18 cellular contexts compared by ENCODE assay signal in the genomic region with DNA sequence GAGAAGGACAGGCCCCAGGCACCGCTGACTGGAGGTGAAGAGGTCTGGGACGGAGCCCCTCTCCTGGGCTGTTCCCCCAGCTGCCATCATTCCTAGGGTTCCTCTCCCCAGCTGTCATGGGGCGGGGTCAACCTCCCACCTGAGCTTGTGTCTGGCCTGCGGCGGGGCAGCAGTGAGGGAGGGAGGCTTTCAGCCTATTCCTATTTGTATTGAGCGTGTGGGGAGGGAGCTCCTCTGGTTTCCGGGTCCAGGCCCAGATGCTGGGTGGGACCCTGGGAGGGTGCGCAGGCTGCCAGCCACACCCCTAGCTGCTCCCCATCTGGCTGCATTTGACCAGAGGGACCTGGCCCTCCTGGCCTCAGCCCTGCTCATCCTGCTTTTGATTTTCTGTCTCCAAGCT. TPM values are rescaled to one million over a fixed set of nuclear protein-coding genes. Genes with fewer than 3 reads are reported as not detected.
DNase-seq lines count a peak whose midpoint lies in the region; ATAC-seq and TF ChIP-seq lines count a peak whose summit lies in the region.
"Had no signal": no experiment of that assay in that cellular context is flagged by ENCODE, and none has a peak within 500 bp of the region (broad histone marks: within the 10 kb centered on the region; RNA-seq: fewer than 3 reads in every experiment).

No MANE protein-coding gene starts in this region.

- H3K9ac ChIP-seq in SK-N-SH (no peak overlapping the region), Karpas-422 (ENCODE audit: low read length) (no peak overlapping the region), neuronal stem cell (ENCODE audit: low read depth, low read length, poor library complexity) (no peak overlapping the region)

- no peaks in the 10 kb centered on the region for H3F3A ChIP-seq in SK-N-SH (replicated peaks; ENCODE audit: insufficient read depth)

- H3K14ac ChIP-seq in neuronal stem cell (ENCODE audit: low read length): no peak overlapping the region

- H4K8ac ChIP-seq in neuronal stem cell (ENCODE audit: low read depth, low read length): peak overlapping the region; percentile 43

- no peaks in the 10 kb centered on the region for H3K36me3 Mint-ChIP-seq in brain
- H3K36me3 Mint-ChIP-seq: IgD-negative memory B cell had no signal

- H2AFZ ChIP-seq in SK-N-SH (ENCODE audit: low read depth): no peak overlapping the region
- H2AFZ ChIP-seq in Karpas-422 (ENCODE audit: low read length): no peak overlapping the region
- no peak overlapping the region for H2AFZ ChIP-seq in neuronal stem cell (ENCODE audit: low read length)
- H2AFZ ChIP-seq: PC-9 had no signal

- peaks cover 10 to 69% of the 10 kb centered on the region in 2 experiments; a peak in 2 of 4 replicates for H3K4me1 ChIP-seq in SK-N-SH (ENCODE audit: control insufficient read depth in 1 of 2, insufficient read depth in 2 of 2, low read depth in 1 of 2, low read length in 1 of 2)
- H3K4me1 ChIP-seq in Karpas-422 (ENCODE audit: low read length): peaks cover 10% of the 10 kb centered on the region
- peaks cover 25 to 29% of the 10 kb centered on the region in 2 donors for H3K4me1 ChIP-seq in neuronal stem cell (ENCODE audit: control insufficient read depth in 2 of 2, insufficient read depth in 1 of 2, low read depth in 1 of 2, low read length in 2 of 2)
- H3K4me1 ChIP-seq: SJSA1 had no signal

- H3K79me1 ChIP-seq in neuronal stem cell (ENCODE audit: low read depth, low read length): peaks cover 25% of the 10 kb centered on the region

- H4K20me1 ChIP-seq in SK-N-SH (ENCODE audit: insufficient read depth) (peaks cover 80% of the 10 kb centered on the region), Karpas-422 (ENCODE audit: insufficient read depth, low read depth, low read length) (no peaks in the 10 kb centered on the region)

- H3K4me3 ChIP-seq in SK-N-SH (ENCODE audit: low read depth in 2 of 2, low read length in 1 of 2) (no peak overlapping the region), Karpas-422 (ENCODE audit: low read length) (no peak overlapping the region), neuronal stem cell (ENCODE audit: low read length in 2 of 2) (no peak overlapping the region)
- H3K4me3 ChIP-seq: A549, PC-9, SJSA1 had no signal

- no peak for TF ChIP-seq CTCF in SK-N-SH (IDR thresholded peaks at IDR 0.05)
- TF ChIP-seq CTCF in brain (conservative IDR thresholded peaks at IDR 0.05): no peak

- H3K27ac ChIP-seq in SK-N-SH (ENCODE audit: low read depth in 2 of 2, low read length in 1 of 2) (peak overlapping the region in 1 of 2 experiments; percentile 89; a peak in 2 of 4 replicates), Karpas-422 (ENCODE audit: low read length) (no peak overlapping the region), neuronal stem cell (replicated peaks; ENCODE audit: low read length) (no peak overlapping the region)
- H3K27ac ChIP-seq: A549, C4-2B, PC-9, SJSA1 had no signal

- TF ChIP-seq EP300 in SK-N-SH (IDR thresholded peaks at IDR 0.05; ENCODE audit: borderline replicate concordance in 1 of 2, low read depth in 1 of 2, low read length in 1 of 2): no peak

- H3K4ac ChIP-seq in neuronal stem cell (ENCODE audit: low read length): no peak overlapping the region

- H3K4me3 Mint-ChIP-seq in brain: peak overlapping the region in 2 of 5 experiments; percentile 10 to 74
- H3K4me3 Mint-ChIP-seq: IgD-negative memory B cell had no signal

- H3K27me3 Mint-ChIP-seq in brain: peaks cover 11% of the 10 kb centered on the region
- H3K27me3 Mint-ChIP-seq: IgD-negative memory B cell had no signal

- no peak overlapping the region for H2BK12ac ChIP-seq in neuronal stem cell (ENCODE audit: low read length)

- CTCF ChIA-PET in SK-N-SH (lab: Yijun Ruan, JAX): interaction anchor here (0.8 to 3.5 kb wide), 6 partner anchors 9 to 194 kb away, joined by 3 to 24 read pairs (median 4); a partner anchor contains a TSS

- no peaks in the 10 kb centered on the region for H3K9me2 ChIP-seq in SK-N-SH
- H3K9me2 ChIP-seq in Karpas-422 (replicated peaks; ENCODE audit: insufficient read depth, low read length): no peaks in the 10 kb centered on the region

- ATAC-seq in SK-N-SH treated with all-trans-retinoic acid at 6 μM for 48 hours: no peak
- ATAC-seq in HG02840 (IDR thresholded peaks at IDR 0.05; ENCODE audit: low FRiP score, unreplicated experiment): no peak
- ATAC-seq: A549 had no signal

- H2BK5ac ChIP-seq in neuronal stem cell (ENCODE audit: low read length): peak overlapping the region; percentile 53

- H2BK15ac ChIP-seq in neuronal stem cell (ENCODE audit: low read length): no peak overlapping the region

- H3K27ac Mint-ChIP-seq in brain: peak overlapping the region in 4 of 5 experiments; percentile 94 to 98 (median 95)

- H4K91ac ChIP-seq in neuronal stem cell (ENCODE audit: low read depth, low read length, poor library complexity): no peak overlapping the region

- H3K79me2 ChIP-seq in SK-N-SH (ENCODE audit: insufficient read depth) (peaks cover 20% of the 10 kb centered on the region; the same call in 1 of the 2 replicates), Karpas-422 (ENCODE audit: low read length) (no peaks in the 10 kb centered on the region)

- POLR2A ChIA-PET in SK-N-SH (lab: Yijun Ruan, JAX): interaction anchor here (0.6 to 2.7 kb wide), 2 partner anchors 14 to 37 kb away, joined by 3 to 13 read pairs; a partner anchor contains a TSS

- H3K9me3 Mint-ChIP-seq in brain: no peaks in the 10 kb centered on the region
- H3K9me3 Mint-ChIP-seq: IgD-negative memory B cell had no signal

- peak overlapping the region; percentile 75 for H2AK5ac ChIP-seq in neuronal stem cell (ENCODE audit: low read depth, low read length)

- no peak overlapping the region for H2BK120ac ChIP-seq in neuronal stem cell (ENCODE audit: low read depth, low read length)

- DNase-seq in SK-N-SH: peak; percentile 79
- no peak for DNase-seq in Karpas-422
- DNase-seq in neuronal stem cell (ENCODE audit: low spot score): no peak
- DNase-seq in stimulated activated CD4-positive, alpha-beta T cell treated with anti-CD3 and anti-CD28 coated beads, Interleukin-4, amount 100 ng/mL, for 24 hours: no peak
- DNase-seq in stimulated activated CD4-positive, alpha-beta T cell treated with anti-CD3 and anti-CD28 coated beads, Interleukin-4, amount 100 ng/mL, for 4 hours: no peak
- DNase-seq: DMS153, EL, NCI-H187, NCI-H82, PC-9 had no signal

- H3K36me3 ChIP-seq in SK-N-SH (replicated peaks in 1 of 2; ENCODE audit: control insufficient read depth in 1 of 2, insufficient read depth in 2 of 2, low read length in 1 of 2) (no peaks in the 10 kb centered on the region), Karpas-422 (ENCODE audit: insufficient read depth, low read length) (no peaks in the 10 kb centered on the region), neuronal stem cell (replicated peaks in 1 of 2; ENCODE audit: control insufficient read depth in 2 of 2, insufficient read depth in 2 of 2, low read length in 2 of 2) (no peaks in the 10 kb centered on the region)
- H3K36me3 ChIP-seq: SJSA1 had no signal

- peaks cover 86% of the 10 kb centered on the region for H3K4me1 Mint-ChIP-seq in brain

- H3K9me3 ChIP-seq in SK-N-SH (no peaks in the 10 kb centered on the region), Karpas-422 (ENCODE audit: low read length) (no peaks in the 10 kb centered on the region), neuronal stem cell (replicated peaks in 1 of 2; ENCODE audit: control insufficient read depth in 2 of 2, insufficient read depth in 1 of 2, low read depth in 1 of 2, low read length in 2 of 2) (no peaks in the 10 kb centered on the region)
- H3K9me3 ChIP-seq: A549, SJSA1 had no signal

- H3K4me2 ChIP-seq in SK-N-SH (no peak overlapping the region), Karpas-422 (ENCODE audit: low read depth, low read length, poor library complexity, severe bottlenecking) (peak overlapping the region; percentile 50), neuronal stem cell (ENCODE audit: insufficient read depth, low read length, poor library complexity, severe bottlenecking) (no peak overlapping the region)
- H3K4me2 ChIP-seq: A549, PC-9 had no signal

- H3K27me3 ChIP-seq in SK-N-SH (ENCODE audit: insufficient read depth) (no peaks in the 10 kb centered on the region), Karpas-422 (ENCODE audit: low read length) (no peaks in the 10 kb centered on the region), neuronal stem cell (ENCODE audit: control insufficient read depth in 3 of 3, insufficient read depth in 3 of 3, low read depth in 1 of 3, low read length in 3 of 3) (no peaks in the 10 kb centered on the region)
- H3K27me3 ChIP-seq: SJSA1 had no signal

- H3K18ac ChIP-seq in neuronal stem cell (ENCODE audit: low read length): peak overlapping the region; percentile 57

- TF ChIP-seq RAD21 in SK-N-SH (IDR thresholded peaks at IDR 0.05; ENCODE audit: low read length): no peak

- H3K23ac ChIP-seq in neuronal stem cell (ENCODE audit: low read depth, low read length, poor library complexity): no peak overlapping the region

- 60% methylated on average over 1 of the region's 8 CpGs for WGBS in SK-N-SH (ENCODE audit: low lambda C conversion rate)
- no CpG with 5 or more reads among the region's 8 CpGs for WGBS in neuronal stem cell (ENCODE audit: extremely low coverage in 2 of 2, insufficient read length in 2 of 2, insufficient replicate concordance in 1 of 2), 2 donors

RNA-seq across cellular contexts. Expression of a gene that starts 13.7 kb away (rescaled TPM):
- polyA plus RNA-seq in SK-N-SH (2012; rRNA removed) (201 and 226 TPM in 2 replicates), brain (ENCODE audit: insufficient read depth, low read depth, low replicate concordance) (23.3 TPM)
- polyA plus RNA-seq in SK-N-SH (2012; cell fraction: cytosol; rRNA removed): 66.1 and 128 TPM in 2 replicates
- polyA plus RNA-seq in SK-N-SH (2012; cell fraction: nucleus; rRNA removed): 521 and 832 TPM in 2 replicates
- 4.0 TPM in 1 of 2 replicates, not detected in the other for total RNA-seq in Karpas-422 (2014; rRNA removed; shearing (Covaris generic); ENCODE audit: low replicate concordance)
- polyA plus RNA-seq in neuronal stem cell (2013, experiment 1 of 2): 39.4 TPM
- polyA plus RNA-seq in neuronal stem cell (2013, experiment 2 of 2): 35.6 TPM

RNA-seq across cellular contexts. Expression of a gene that starts 14.1 kb away (rescaled TPM):
- 287 and 540 TPM in 2 replicates for polyA plus RNA-seq in SK-N-SH (2012; rRNA removed)
- polyA plus RNA-seq in SK-N-SH (2012; cell fraction: cytosol; rRNA removed): 228 and 230 TPM in 2 replicates
- 123 and 341 TPM in 2 replicates for polyA plus RNA-seq in SK-N-SH (2012; cell fraction: nucleus; rRNA removed)
- 113 and 203 TPM in 2 replicates for total RNA-seq in Karpas-422 (2014; rRNA removed; shearing (Covaris generic); ENCODE audit: low replicate concordance)
- polyA plus RNA-seq in brain (ENCODE audit: insufficient read depth, low read depth, low replicate concordance): 104 TPM
- polyA plus RNA-seq in neuronal stem cell (2013, experiment 1 of 2): 129 TPM
- 129 TPM for polyA plus RNA-seq in neuronal stem cell (2013, experiment 2 of 2)

RNA-seq across cellular contexts. Expression of a gene that starts 23.6 kb away (rescaled TPM):
- polyA plus RNA-seq in SK-N-SH (2012; rRNA removed) (922 and 1,149 TPM in 2 replicates), brain (ENCODE audit: insufficient read depth, low read depth, low replicate concordance) (114 TPM)
- polyA plus RNA-seq in SK-N-SH (2012; cell fraction: cytosol; rRNA removed): 364 and 668 TPM in 2 replicates
- polyA plus RNA-seq in SK-N-SH (2012; cell fraction: nucleus; rRNA removed): 1,027 and 1,059 TPM in 2 replicates
- total RNA-seq in Karpas-422 (2014; rRNA removed; shearing (Covaris generic); ENCODE audit: low replicate concordance): 8.4 and 10.5 TPM in 2 replicates
- 74.1 TPM for polyA plus RNA-seq in neuronal stem cell (2013, experiment 1 of 2)
- 74.3 TPM for polyA plus RNA-seq in neuronal stem cell (2013, experiment 2 of 2)

RNA-seq across cellular contexts. Expression of a gene that starts 28.7 kb away (rescaled TPM):
- polyA plus RNA-seq in SK-N-SH (2012; rRNA removed) (0.94 and 1.1 TPM in 2 replicates), brain (ENCODE audit: insufficient read depth, low read depth, low replicate concordance) (3.1 TPM)
- 0.21 and 0.28 TPM in 2 replicates for polyA plus RNA-seq in SK-N-SH (2012; cell fraction: cytosol; rRNA removed)
- 3.8 and 5.0 TPM in 2 replicates for polyA plus RNA-seq in SK-N-SH (2012; cell fraction: nucleus; rRNA removed)
- total RNA-seq in Karpas-422 (2014; rRNA removed; shearing (Covaris generic); ENCODE audit: low replicate concordance): 0.48 and 1.5 TPM in 2 replicates
- polyA plus RNA-seq in neuronal stem cell (2013, experiment 1 of 2): 12.4 TPM
- 11.8 TPM for polyA plus RNA-seq in neuronal stem cell (2013, experiment 2 of 2)
- total RNA-seq: H4, SJSA1 had no signal

RNA-seq across cellular contexts. Expression of a gene that starts 37.7 kb away (rescaled TPM):
- polyA plus RNA-seq in SK-N-SH (2012; rRNA removed) (47.7 and 60.3 TPM in 2 replicates), brain (ENCODE audit: insufficient read depth, low read depth, low replicate concordance) (67.9 TPM)
- 24.0 and 41.7 TPM in 2 replicates for polyA plus RNA-seq in SK-N-SH (2012; cell fraction: cytosol; rRNA removed)
- 222 and 344 TPM in 2 replicates for polyA plus RNA-seq in SK-N-SH (2012; cell fraction: nucleus; rRNA removed)
- total RNA-seq in Karpas-422 (2014; rRNA removed; shearing (Covaris generic); ENCODE audit: low replicate concordance): 32.5 and 35.8 TPM in 2 replicates
- polyA plus RNA-seq in neuronal stem cell (2013, experiment 1 of 2): 34.4 TPM
- polyA plus RNA-seq in neuronal stem cell (2013, experiment 2 of 2): 33.9 TPM
